In genomic region chr6:7784248-7784647, GRCh38 we compare ENCODE assay signal across 26 cellular contexts. TPM values are rescaled to one million over a fixed set of nuclear protein-coding genes. Genes with fewer than 3 reads are reported as not detected.
"Had no signal": no experiment of that assay in that cellular context is flagged by ENCODE, and none has a peak within 500 bp of the region (broad histone marks: within the 10 kb centered on the region; RNA-seq: fewer than 3 reads in every experiment).

No MANE protein-coding gene starts in this region.

- H3K4me1 Mint-ChIP-seq: endodermal cell; naive thymus-derived CD8-positive, alpha-beta T cell had no signal

- ATAC-seq: esophagus mucosa; foreskin keratinocyte; gastroesophageal sphincter; heart right ventricle; left colon; left ventricle myocardium superior; naive thymus-derived CD8-positive, alpha-beta T cell; pancreas; sciatic nerve had no signal

- H3K4me1 ChIP-seq: foreskin keratinocyte, pancreas had no signal

- DNase-seq: dorsolateral prefrontal cortex; effector CD8-positive, alpha-beta T cell; endodermal cell; foreskin keratinocyte; heart right ventricle; hippocampal formation; left colon; left ventricle myocardium superior; lower lobe of right lung; naive thymus-derived CD8-positive, alpha-beta T cell; occipital lobe; pancreas; stimulated activated CD4-positive, alpha-beta T cell treated with anti-CD3 and anti-CD28 coated beads, Interleukin-12 subunit alpha, Interleukin-12 subunit beta, amount 100 ng/mL, for 4 hours; stimulated activated CD4-positive, alpha-beta T cell treated with anti-CD3 and anti-CD28 coated beads, Interleukin-1b, Interleukin-23, amount 100 ng/mL, for 48 hours; stimulated activated CD4-positive, alpha-beta T cell treated with anti-CD3 and anti-CD28 coated beads, Interleukin-4, amount 100 ng/mL, for 1 hour; stimulated activated CD8-positive, alpha-beta memory T cell treated with anti-CD3 and anti-CD28 coated beads, Interleukin-4, amount 100 ng/mL, for 48 hours; stimulated activated naive CD4-positive, alpha-beta T cell treated with Interleukin-2 at 50 U/mL for 16 hours; stomach; thyroid gland had no signal

- H3K4me3 ChIP-seq: dorsolateral prefrontal cortex, gastroesophageal sphincter, heart right ventricle, lower lobe of right lung, pancreas, smooth muscle cell, stomach, thyroid gland, vagina had no signal

- H3K4me2 ChIP-seq: smooth muscle cell had no signal

- H3K27ac Mint-ChIP-seq: endodermal cell; naive thymus-derived CD8-positive, alpha-beta T cell had no signal

- H3K9me3 ChIP-seq: gastroesophageal sphincter, heart right ventricle, lower lobe of right lung, pancreas, stomach, thyroid gland, vagina had no signal

- H3K36me3 ChIP-seq: gastroesophageal sphincter, heart right ventricle, lower lobe of right lung, pancreas, stomach, thyroid gland, vagina had no signal

- H3K9me3 Mint-ChIP-seq: endodermal cell had no signal

- H3K27ac ChIP-seq: epithelial cell of prostate, foreskin keratinocyte, lower lobe of right lung, pancreas, thyroid gland, vagina had no signal

- H3K4me3 Mint-ChIP-seq: endodermal cell; naive thymus-derived CD8-positive, alpha-beta T cell had no signal

- H3K27me3 ChIP-seq: gastroesophageal sphincter, heart right ventricle, pancreas, stomach, thyroid gland, vagina had no signal

- FAIRE-seq: islet of Langerhans, pancreas had no signal

- H3K36me3 Mint-ChIP-seq: naive thymus-derived CD8-positive, alpha-beta T cell had no signal

RNA-seq across cellular contexts. Expression of gene BMP6, which starts 58.3 kb away (rescaled TPM):
- total RNA-seq: naive thymus-derived CD8-positive, alpha-beta T cell had no signal
- polyA plus RNA-seq: naive thymus-derived CD8-positive, alpha-beta T cell had no signal
